Comparison of ENCODE assay signal across 8 cellular contexts in genomic region chr14:75427482-75428229, GRCh38. TPM values are rescaled to one million over a fixed set of nuclear protein-coding genes. Genes with fewer than 3 reads are reported as not detected.
DNase-seq lines count a peak whose midpoint lies in the region; TF ChIP-seq lines count a peak whose summit lies in the region.

JDP2 (plus strand) TSS chr14:75428022; CDS start chr14:75437921, 9,899 bp downstream.

- H3K4me3 ChIP-seq in GM08714 (ENCODE audit: low read length) (peak within 1 kb of the TSS; percentile 68), HEK293 (ENCODE audit: low read depth, low read length) (peak within 1 kb of the TSS; percentile 59), ectodermal cell (ENCODE audit: insufficient read depth, low read depth, low read length) (peak within 1 kb of the TSS; percentile 67), lower leg skin (ENCODE audit: low read depth, poor library complexity, severe bottlenecking) (peak within 1 kb of the TSS; percentile 69)

- WGBS in ectodermal cell, 2 experiments = 1% methylated on average over 93 of the region's 93 CpGs
- 0 to 1% methylated on average over 45 to 47 of the region's 93 CpGs for WGBS in lower leg skin, 2 donors

- H3K27ac ChIP-seq in HEK293 (ENCODE audit: extremely low read depth, low read depth, low read length) = peak within 1 kb of the TSS; percentile 55; the same call in 1 of the 2 replicates
- no peak within 1 kb of the TSS for H3K27ac ChIP-seq in ectodermal cell (ENCODE audit: insufficient read depth, low read depth, low read length, poor library complexity, severe bottlenecking)

- no peaks in the 10 kb centered on the region for H3K9me3 ChIP-seq in HEK293 (ENCODE audit: control insufficient read depth, insufficient read depth, low read depth, low read length)
- no peaks in the 10 kb centered on the region for H3K9me3 ChIP-seq in ectodermal cell (ENCODE audit: control insufficient read depth, low read length)

- H3K27me3 Mint-ChIP-seq in activated CD4-positive, alpha-beta memory T cell treated with anti-CD3 and anti-CD28 coated beads, Interleukin-2, amount 10 ng/mL, durations not matched to agents 7 days and 5 days = peaks cover 39% of the 10 kb centered on the region

- DNase-seq in NCI-H2171 (lab: John Stamatoyannopoulos, UW) (peak; percentile 59), lower leg skin (ENCODE audit: low spot score in 2 of 2) (peak; percentile 85 to 98), NCI-H187 treated with DMSO at 0.1 percent for 48 hours (lab: John Stamatoyannopoulos, UW) (no peak)
- DNase-seq in activated CD4-positive, alpha-beta memory T cell treated with anti-CD3 and anti-CD28 coated beads, Interleukin-2, amount 10 ng/mL, durations not matched to agents 7 days and 5 days = peak; percentile 35
- DNase-seq in stimulated activated CD4-positive, alpha-beta T cell treated with anti-CD3 and anti-CD28 coated beads, Interleukin-4, amount 100 ng/mL, for 1 hour = peak; percentile 50

- intact Hi-C loops in lower leg skin (cut with DNase I; ENCODE audit: low total_unique reads) = no loop called here

- CTCF ChIA-PET in HEK293 (lab: Yijun Ruan, JAX) = interaction anchor here (1.1 kb wide), 1 partner anchor 61 kb away, joined by 4 read pairs; no protein-coding TSS in a partner anchor
- CTCF ChIA-PET in activated CD4-positive, alpha-beta memory T cell treated with anti-CD3 and anti-CD28 coated beads, Interleukin-2, amount 10 ng/mL, durations not matched to agents 7 days and 5 days (lab: Charles Lee) = no interaction called here

- H3K4me1 Mint-ChIP-seq in activated CD4-positive, alpha-beta memory T cell treated with anti-CD3 and anti-CD28 coated beads, Interleukin-2, amount 10 ng/mL, durations not matched to agents 7 days and 5 days = peaks cover 9% of the 10 kb centered on the region

- POLR2A ChIA-PET in HEK293 (lab: Yijun Ruan, JAX) = interaction anchor here (0.8 kb wide), 1 partner anchor 120 kb away, joined by 3 read pairs; no protein-coding TSS in a partner anchor
- POLR2A ChIA-PET in activated CD4-positive, alpha-beta memory T cell treated with anti-CD3 and anti-CD28 coated beads, Interleukin-2, amount 10 ng/mL, durations not matched to agents 7 days and 5 days (lab: Charles Lee) = interaction anchor here (0.8 to 1.1 kb wide), 3 partner anchors 11 to 95 kb away, joined by 3 to 4 read pairs (median 3); no protein-coding TSS in a partner anchor

- no peaks in the 10 kb centered on the region for H3K36me3 Mint-ChIP-seq in activated CD4-positive, alpha-beta memory T cell treated with anti-CD3 and anti-CD28 coated beads, Interleukin-2, amount 10 ng/mL, durations not matched to agents 7 days and 5 days (ENCODE audit: low read depth)

- peak within 1 kb of the TSS; percentile 2 for H3K27ac Mint-ChIP-seq in activated CD4-positive, alpha-beta memory T cell treated with anti-CD3 and anti-CD28 coated beads, Interleukin-2, amount 10 ng/mL, durations not matched to agents 7 days and 5 days

- H3K4me3 Mint-ChIP-seq in activated CD4-positive, alpha-beta memory T cell treated with anti-CD3 and anti-CD28 coated beads, Interleukin-2, amount 10 ng/mL, durations not matched to agents 7 days and 5 days = peak within 1 kb of the TSS; percentile 66

- H3K27me3 ChIP-seq in ectodermal cell (ENCODE audit: control insufficient read depth, insufficient read depth, low read length, poor library complexity, severe bottlenecking) = peaks cover 39% of the 10 kb centered on the region

- H3K9me3 Mint-ChIP-seq in activated CD4-positive, alpha-beta memory T cell treated with anti-CD3 and anti-CD28 coated beads, Interleukin-2, amount 10 ng/mL, durations not matched to agents 7 days and 5 days = peaks cover 10% of the 10 kb centered on the region

- TF ChIP-seq CTCF in HEK293 (tag by site-specific recombination; IDR thresholded peaks at IDR 0.05) (peak; percentile 73), lower leg skin (IDR thresholded peaks at IDR 0.05) (no peak)

- TF ChIP-seq POLR2A in lower leg skin (IDR thresholded peaks at IDR 0.05) = no peak

- no peaks in the 10 kb centered on the region for H3K4me1 ChIP-seq in HEK293 (ENCODE audit: control insufficient read depth, insufficient read depth, low read length)
- H3K4me1 ChIP-seq in ectodermal cell (ENCODE audit: control insufficient read depth, insufficient read depth, low read length) = peaks cover 23% of the 10 kb centered on the region

- H3K36me3 ChIP-seq in HEK293 (ENCODE audit: control insufficient read depth in 2 of 2, insufficient read depth in 1 of 2, low read length in 2 of 2) (no peaks in the 10 kb centered on the region), ectodermal cell (ENCODE audit: control insufficient read depth, insufficient read depth, low read length) (no peaks in the 10 kb centered on the region)

TF ChIP-seq in HEK293, 187 proteins besides CTCF, POLR2A, EP300 and RAD21 (continues in another document):
- TF ChIP-seq ZNF501 (tag by site-specific recombination; IDR thresholded peaks at IDR 0.05) = no peak
- TF ChIP-seq ZNF335 (tag by site-specific recombination; conservative IDR thresholded peaks at IDR 0.05) = peak; percentile 87
- TF ChIP-seq ZNF791 (tag by site-specific recombination; IDR thresholded peaks at IDR 0.05) = no peak
- peak; percentile 70; the same call in 1 of the 2 replicates for TF ChIP-seq IKZF3 (tag by site-specific recombination; IDR thresholded peaks at IDR 0.05)
- TF ChIP-seq ZNF366 (tag by site-specific recombination; conservative IDR thresholded peaks at IDR 0.05) = peak; percentile 35; the same call in 1 of the 2 replicates
- no peak for TF ChIP-seq ZNF324 (tag by site-specific recombination; IDR thresholded peaks at IDR 0.05)
- no peak for TF ChIP-seq ZNF621 (tag by site-specific recombination; IDR thresholded peaks at IDR 0.05)
- TF ChIP-seq ZNF76 (tag by site-specific recombination; IDR thresholded peaks at IDR 0.05; ENCODE audit: borderline replicate concordance, low read depth) = peak; percentile 42; the same call in 1 of the 2 replicates
- TF ChIP-seq ELK4 (IDR thresholded peaks at IDR 0.05; ENCODE audit: borderline replicate concordance, low read depth, low read length) = no peak
- peak; percentile 76 for TF ChIP-seq ZNF600 (tag by site-specific recombination; IDR thresholded peaks at IDR 0.05)
- peak; percentile 70 for TF ChIP-seq ZBTB26 (tag by site-specific recombination; optimal IDR thresholded peaks at IDR 0.05)
- TF ChIP-seq ZNF48 (tag by site-specific recombination; IDR thresholded peaks at IDR 0.05) = no peak
- no peak for TF ChIP-seq ZNF585B (tag by site-specific recombination; IDR thresholded peaks at IDR 0.05)
- TF ChIP-seq ZSCAN30 (tag by site-specific recombination; IDR thresholded peaks at IDR 0.05) = peak; percentile 69; the same call in 1 of the 2 replicates
- TF ChIP-seq HOXD13 (CRISPR knock-in tag; IDR thresholded peaks at IDR 0.05; ENCODE audit: borderline replicate concordance) = no peak
- TF ChIP-seq GLIS2 (tag by site-specific recombination; IDR thresholded peaks at IDR 0.05) = peak; percentile 81
- no peak for TF ChIP-seq ZBTB7A (tag by site-specific recombination; IDR thresholded peaks at IDR 0.05; ENCODE audit: low read depth)
- peak; percentile 88 for TF ChIP-seq PATZ1 (tag by site-specific recombination; IDR thresholded peaks at IDR 0.05)
- TF ChIP-seq ZNF629 (tag by site-specific recombination; IDR thresholded peaks at IDR 0.05) = 0 out of 2 replicates have a peak, but pooled peaks have one; percentile 33
- peak; percentile 57; the same call in 1 of the 2 replicates for TF ChIP-seq ZBTB20 (tag by site-specific recombination; IDR thresholded peaks at IDR 0.05)
- TF ChIP-seq KLF1 (tag by site-specific recombination; IDR thresholded peaks at IDR 0.05) = peak; percentile 53; the same call in 1 of the 2 replicates

RNA-seq across cellular contexts. Expression of gene JDP2, which starts in this region (rescaled TPM):
- total RNA-seq in activated CD4-positive, alpha-beta memory T cell treated with anti-CD3 and anti-CD28 coated beads, Interleukin-2, amount 10 ng/mL, durations not matched to agents 7 days and 5 days = 1 to 10 TPM; 2.6 to 2.9 TPM
- 13.6 TPM for polyA plus RNA-seq in ectodermal cell (2013, experiment 1 of 4)
- 15.3 TPM for polyA plus RNA-seq in ectodermal cell (2013, experiment 2 of 4)
- 12.4 TPM for polyA plus RNA-seq in ectodermal cell (2013, experiment 3 of 4)
- polyA plus RNA-seq in ectodermal cell (2013, experiment 4 of 4) = 14.4 TPM
- total RNA-seq in lower leg skin = 10 to 100 TPM; 31.7 to 53.9 (median 36.0) TPM

Comparison
In these comparisons a context has a peak if more than half of its experiments do, and no peak if none do; other contexts are left out.
1. RNA of gene JDP2 (total RNA-seq): 31.7 to 53.9 TPM in lower leg skin; 2.6 to 2.9 TPM in activated CD4-positive, alpha-beta memory T cell treated with anti-CD3 and anti-CD28 coated beads, Interleukin-2, amount 10 ng/mL, durations not matched to agents 7 days and 5 days; every median in the first group is over 4 times any median in the second.
2. Peak in every context shown above with its lines, with median percentiles within 50 percentile points of each other: H3K4me3 ChIP-seq.